1 cellular context compared by ENCODE assay signal in the genomic region with DNA sequence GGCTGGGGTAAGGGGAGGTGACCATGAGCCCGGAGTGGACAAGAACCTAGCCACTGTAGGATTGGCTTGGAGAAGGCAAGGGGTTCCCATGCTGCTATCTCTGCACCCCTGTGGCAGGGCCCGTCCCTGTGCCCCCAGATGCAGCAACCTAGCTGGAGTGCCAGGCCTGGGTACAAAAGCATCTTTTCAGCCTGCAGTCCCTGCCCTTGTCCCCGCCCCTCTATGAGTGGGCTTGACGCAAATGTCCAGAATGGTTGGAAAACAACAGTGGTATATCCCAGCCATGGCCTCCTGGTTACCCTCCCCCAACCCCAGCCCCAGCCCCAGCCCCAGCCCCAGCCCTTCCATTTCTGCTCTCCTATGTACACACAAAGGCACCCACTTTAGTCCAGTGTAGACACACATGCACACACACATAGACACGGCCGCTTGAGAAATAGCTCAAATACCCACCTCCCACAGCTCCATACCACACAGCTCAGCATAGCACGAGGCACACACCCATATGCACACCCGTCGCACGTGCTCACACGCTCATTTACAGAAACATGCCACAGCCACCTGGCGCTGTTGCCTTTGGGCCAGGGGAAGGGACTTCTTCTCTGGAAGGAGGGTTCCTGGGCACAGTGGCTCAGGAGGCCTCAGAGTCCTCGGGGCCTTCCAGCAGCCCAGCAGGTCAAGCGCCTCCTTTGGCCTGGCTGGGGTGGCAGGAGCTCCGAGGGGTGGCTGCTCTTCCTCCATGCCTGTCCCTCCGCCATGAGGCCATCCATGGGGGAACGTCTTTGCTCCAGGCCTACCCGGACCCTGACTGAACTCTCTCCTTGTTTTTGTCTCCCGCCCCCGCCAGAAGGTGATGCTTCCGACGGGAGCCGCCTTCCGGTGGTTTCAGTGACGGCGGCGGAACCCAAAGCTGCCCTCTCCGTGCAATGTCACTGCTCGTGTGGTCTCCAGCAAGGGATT.
TF ChIP-seq lines count a peak whose summit lies in the region.

No MANE protein-coding gene starts in this region.

TF ChIP-seq in GM12878, 131 proteins besides CTCF, POLR2A, EP300 and RAD21:
- TF ChIP-seq, protein P1, sequence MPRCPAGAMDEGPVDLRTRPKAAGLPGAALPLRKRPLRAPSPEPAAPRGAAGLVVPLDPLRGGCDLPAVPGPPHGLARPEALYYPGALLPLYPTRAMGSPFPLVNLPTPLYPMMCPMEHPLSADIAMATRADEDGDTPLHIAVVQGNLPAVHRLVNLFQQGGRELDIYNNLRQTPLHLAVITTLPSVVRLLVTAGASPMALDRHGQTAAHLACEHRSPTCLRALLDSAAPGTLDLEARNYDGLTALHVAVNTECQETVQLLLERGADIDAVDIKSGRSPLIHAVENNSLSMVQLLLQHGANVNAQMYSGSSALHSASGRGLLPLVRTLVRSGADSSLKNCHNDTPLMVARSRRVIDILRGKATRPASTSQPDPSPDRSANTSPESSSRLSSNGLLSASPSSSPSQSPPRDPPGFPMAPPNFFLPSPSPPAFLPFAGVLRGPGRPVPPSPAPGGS (IDR thresholded peaks at IDR 0.05; ENCODE audit: borderline replicate concordance, insufficient read depth, low read depth, low read length, poor library complexity, severe bottlenecking), result peak; percentile 32
- TF ChIP-seq SIX5 (IDR thresholded peaks at IDR 0.05; ENCODE audit: low read depth, low read length, severe bottlenecking), result no peak
- 0 out of 2 replicates have a peak, but pooled peaks have one; percentile 22 for TF ChIP-seq TCF3 (IDR thresholded peaks at IDR 0.05; ENCODE audit: borderline replicate concordance, insufficient read depth, low read depth, low read length)
